Comparison of ENCODE assay signal across 9 cellular contexts in the genomic region with DNA sequence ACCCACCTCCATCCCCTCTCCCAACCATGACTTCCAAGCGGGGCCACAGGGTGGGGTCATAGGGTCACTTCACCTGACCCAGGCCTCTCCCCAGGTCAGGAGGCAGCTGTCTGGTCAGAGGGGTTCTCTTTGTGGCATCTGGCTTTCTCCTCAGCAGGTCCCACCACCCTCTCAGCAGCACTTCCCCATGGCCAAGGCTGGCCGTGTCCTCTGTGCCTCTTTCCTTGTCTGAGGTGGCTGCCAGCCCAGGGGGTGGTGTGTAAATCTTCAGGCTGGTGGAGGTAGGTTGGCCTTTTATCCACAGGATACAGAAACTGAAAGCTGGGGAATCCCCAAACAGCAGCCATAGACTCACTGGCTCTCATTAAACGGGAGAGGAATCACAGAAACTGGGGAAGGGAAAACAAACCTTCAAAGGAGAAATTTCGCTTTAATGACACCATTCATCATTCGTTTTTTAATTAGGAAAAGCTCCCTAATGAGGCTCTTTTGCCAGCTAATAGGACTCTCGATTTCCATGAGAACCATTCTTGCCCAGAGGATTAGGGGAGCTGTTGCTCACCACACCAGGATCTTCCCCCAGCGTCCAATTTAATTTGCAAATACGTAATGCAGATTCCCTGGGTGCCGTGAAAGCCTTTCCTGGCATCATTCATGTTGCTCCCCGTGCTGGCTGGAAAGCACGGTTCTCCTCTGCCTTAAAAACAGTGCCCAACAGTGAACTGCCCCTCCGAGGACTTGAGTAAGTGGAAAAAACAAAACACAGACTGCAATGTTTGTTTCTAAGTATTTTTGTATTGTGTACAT. TPM values are rescaled to one million over a fixed set of nuclear protein-coding genes. Genes with fewer than 3 reads are reported as not detected.
DNase-seq lines count a peak whose midpoint lies in the region; ATAC-seq lines count a peak whose summit lies in the region.
"Had no signal": no experiment of that assay in that cellular context is flagged by ENCODE, and none has a peak within 500 bp of the region (broad histone marks: within the 10 kb centered on the region; RNA-seq: fewer than 3 reads in every experiment).

No MANE protein-coding gene starts in this region.

- H3K4me3 Mint-ChIP-seq in activated CD4-positive, alpha-beta memory T cell treated with anti-CD3 and anti-CD28 coated beads, Interleukin-2, amount 10 ng/mL, durations not matched to agents 7 days and 5 days, result peak overlapping the region; percentile 24

- POLR2A ChIA-PET in activated CD4-positive, alpha-beta memory T cell treated with anti-CD3 and anti-CD28 coated beads, Interleukin-2, amount 10 ng/mL, durations not matched to agents 7 days and 5 days (lab: Charles Lee), result interaction anchor here (0.9 to 1.9 kb wide), 5 partner anchors 10 to 27 kb away, joined by 3 to 9 read pairs (median 5); a partner anchor contains a TSS

- CTCF ChIA-PET in activated CD4-positive, alpha-beta memory T cell treated with anti-CD3 and anti-CD28 coated beads, Interleukin-2, amount 10 ng/mL, durations not matched to agents 7 days and 5 days (lab: Charles Lee), result interaction anchor here (1.1 to 1.3 kb wide), 2 partner anchors 17 to 121 kb away, joined by 4 to 5 read pairs; no protein-coding TSS in a partner anchor

- no peaks in the 10 kb centered on the region for H3K36me3 Mint-ChIP-seq in activated CD4-positive, alpha-beta memory T cell treated with anti-CD3 and anti-CD28 coated beads, Interleukin-2, amount 10 ng/mL, durations not matched to agents 7 days and 5 days (ENCODE audit: low read depth)

- peak; percentile 13 for DNase-seq in NK-92 treated with Interleukin-12 subunit alpha and Interleukin-12 subunit beta, amount 100 ng/mL, for 24 hours (lab: John Stamatoyannopoulos, UW)
- DNase-seq in NK-92 (lab: John Stamatoyannopoulos, UW; ENCODE audit: unreplicated experiment), result no peak
- DNase-seq in activated CD4-positive, alpha-beta memory T cell treated with anti-CD3 and anti-CD28 coated beads, Interleukin-2, amount 10 ng/mL, durations not matched to agents 7 days and 5 days, result peak; percentile 51
- peak; percentile 13 for DNase-seq in globus pallidus (ENCODE audit: low spot score)
- peak; percentile 35 for DNase-seq in stimulated activated CD8-positive, alpha-beta memory T cell treated with anti-CD3 and anti-CD28 coated beads, Interleukin-4, amount 100 ng/mL, for 48 hours
- DNase-seq in NCI-H2107 (lab: John Stamatoyannopoulos, UW), result no peak

- ATAC-seq in HG02973 (IDR thresholded peaks at IDR 0.05; ENCODE audit: unreplicated experiment) (no peak), HG02610 (IDR thresholded peaks at IDR 0.05; ENCODE audit: unreplicated experiment) (no peak)

- no peaks in the 10 kb centered on the region for H3K27me3 Mint-ChIP-seq in activated CD4-positive, alpha-beta memory T cell treated with anti-CD3 and anti-CD28 coated beads, Interleukin-2, amount 10 ng/mL, durations not matched to agents 7 days and 5 days

- no peaks in the 10 kb centered on the region for H3K9me3 Mint-ChIP-seq in activated CD4-positive, alpha-beta memory T cell treated with anti-CD3 and anti-CD28 coated beads, Interleukin-2, amount 10 ng/mL, durations not matched to agents 7 days and 5 days

- H3K27ac Mint-ChIP-seq in activated CD4-positive, alpha-beta memory T cell treated with anti-CD3 and anti-CD28 coated beads, Interleukin-2, amount 10 ng/mL, durations not matched to agents 7 days and 5 days, result peak overlapping the region; percentile 32

- peaks cover 42% of the 10 kb centered on the region for H3K4me1 Mint-ChIP-seq in activated CD4-positive, alpha-beta memory T cell treated with anti-CD3 and anti-CD28 coated beads, Interleukin-2, amount 10 ng/mL, durations not matched to agents 7 days and 5 days

RNA-seq across cellular contexts. Expression of a gene that starts 18.0 kb away (rescaled TPM):
- total RNA-seq in activated CD4-positive, alpha-beta memory T cell treated with anti-CD3 and anti-CD28 coated beads, Interleukin-2, amount 10 ng/mL, durations not matched to agents 7 days and 5 days, result 10 to 100 TPM; 32.1 to 35.1 TPM

RNA-seq across cellular contexts. Expression of a gene that starts 26.0 kb away (rescaled TPM):
- 100 to 1,000 TPM; 238 to 257 TPM for total RNA-seq in activated CD4-positive, alpha-beta memory T cell treated with anti-CD3 and anti-CD28 coated beads, Interleukin-2, amount 10 ng/mL, durations not matched to agents 7 days and 5 days

RNA-seq across cellular contexts. Expression of a gene that starts 58.4 kb away (rescaled TPM):
- total RNA-seq in activated CD4-positive, alpha-beta memory T cell treated with anti-CD3 and anti-CD28 coated beads, Interleukin-2, amount 10 ng/mL, durations not matched to agents 7 days and 5 days, result under 1 TPM; 0.45 to 0.55 TPM
- total RNA-seq: kidney epithelial cell had no signal

Comparison
In these comparisons a context has a peak if more than half of its experiments do, and no peak if none do; other contexts are left out.
1. DNase-seq: peak in NK-92 treated with Interleukin-12 subunit alpha and Interleukin-12 subunit beta, amount 100 ng/mL, for 24 hours (single experiment), activated CD4-positive, alpha-beta memory T cell treated with anti-CD3 and anti-CD28 coated beads, Interleukin-2, amount 10 ng/mL, durations not matched to agents 7 days and 5 days (single experiment), globus pallidus (single experiment) and stimulated activated CD8-positive, alpha-beta memory T cell treated with anti-CD3 and anti-CD28 coated beads, Interleukin-4, amount 100 ng/mL, for 48 hours (single experiment); none in NK-92 (single experiment) and NCI-H2107 (single experiment).